ENCODE assay signal across 7 cellular contexts in genomic region chr4:29085748-29086147, GRCh38.
"Had no signal": no experiment of that assay in that cellular context is flagged by ENCODE, and none has a peak within 500 bp of the region (broad histone marks: within the 10 kb centered on the region; RNA-seq: fewer than 3 reads in every experiment).

No MANE protein-coding gene starts in this region.

- DNase-seq: GDM1, GF-D8 had no signal

- FAIRE-seq: G401.6, GM12891, GM12892, GM18507, GM19239 had no signal
